ENCODE assay signal across 14 cellular contexts in the genomic region with DNA sequence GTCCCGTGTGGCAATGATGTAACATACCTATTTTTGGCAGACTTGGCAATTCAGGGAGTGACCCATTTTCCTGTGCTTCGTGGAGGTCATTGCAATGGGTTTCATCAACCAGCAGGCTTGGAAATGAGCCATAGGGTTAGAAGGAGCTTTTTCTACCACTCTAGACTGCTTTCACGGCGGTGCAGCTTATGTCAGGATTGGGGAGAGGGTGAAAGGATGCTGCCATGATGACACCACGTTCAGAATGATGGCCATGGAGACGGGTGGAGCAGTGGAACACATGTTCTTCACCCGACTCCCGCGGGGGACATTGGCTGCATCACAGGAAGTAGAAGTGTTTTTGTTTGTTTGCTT.
DNase-seq lines count a peak whose midpoint lies in the region; ATAC-seq lines count a peak whose summit lies in the region.
"Had no signal": no experiment of that assay in that cellular context is flagged by ENCODE, and none has a peak within 500 bp of the region (broad histone marks: within the 10 kb centered on the region; RNA-seq: fewer than 3 reads in every experiment).

No MANE protein-coding gene starts in this region.

- no peak for ATAC-seq in GM21717 (IDR thresholded peaks at IDR 0.05; ENCODE audit: unreplicated experiment)
- ATAC-seq in GM18858 (IDR thresholded peaks at IDR 0.05; ENCODE audit: unreplicated experiment): no peak

- no peak overlapping the region for H3K27ac ChIP-seq in substantia nigra (ENCODE audit: low read depth, low read length, poor library complexity, severe bottlenecking)
- H3K27ac ChIP-seq: cardiac muscle cell, transverse colon had no signal

- peak; percentile 15 for DNase-seq in AG08395 (ENCODE audit: low spot score)
- peak; percentile 41 for DNase-seq in GOT3 (lab: John Stamatoyannopoulos, UW)
- peak; percentile 71 for DNase-seq in OCI-M1 (lab: John Stamatoyannopoulos, UW)
- DNase-seq in fibroblast of the conjunctiva (ENCODE audit: low read depth): peak; percentile 75
- no peak for DNase-seq in NCI-H446 (lab: John Stamatoyannopoulos, UW)
- DNase-seq in substantia nigra (lab: John Stamatoyannopoulos, UW): no peak
- DNase-seq: activated CD4-positive, alpha-beta T cell treated with anti-CD3 and anti-CD28 coated beads for 1 hour; EL; NCI-H2029 treated with DMSO at 0.1 percent for 48 hours; T-helper 1 cell; transverse colon had no signal

Comparison
In these comparisons a context has a peak if more than half of its experiments do, and no peak if none do; other contexts are left out.
1. DNase-seq: peak in AG08395 (single experiment), GOT3 (single experiment), OCI-M1 (single experiment) and fibroblast of the conjunctiva (single experiment); none in NCI-H446 (0 of 2) and substantia nigra (0 of 49).